In genomic region chr22:20319745-20320658, GRCh38 we compare ENCODE assay signal across 8 cellular contexts. TPM values are rescaled to one million over a fixed set of nuclear protein-coding genes. Genes with fewer than 3 reads are reported as not detected.
DNase-seq lines count a peak whose midpoint lies in the region; ATAC-seq and TF ChIP-seq lines count a peak whose summit lies in the region.

TSS of gene DGCR6L (minus strand) at chr22:20320060. CDS start at chr22:20319988, 72 bp downstream.

- H3K4me1 ChIP-seq in right cardiac atrium (ENCODE audit: control insufficient read depth, insufficient read depth, low read length) (no peaks in the 10 kb centered on the region), urinary bladder (ENCODE audit: insufficient read depth) (peaks cover 3% of the 10 kb centered on the region)

- intact Hi-C loops in right cardiac atrium (cut with DNase I): no loop called here

- H3K4me3 Mint-ChIP-seq in T-helper 2 cell treated with Interferon-gamma antibody and Interleukin-4, amounts not matched to agents 5 μg/mL and 100 μg/mL, for 36 hours: peak within 1 kb of the TSS; percentile 93

- H3K4me3 ChIP-seq in GM12865 (ENCODE audit: low read depth, low read length): peak within 1 kb of the TSS; percentile 83
- peak within 1 kb of the TSS; percentile 76 for H3K4me3 ChIP-seq in right cardiac atrium (ENCODE audit: low read length)
- H3K4me3 ChIP-seq in urinary bladder (ENCODE audit: low read depth, low read length): peak within 1 kb of the TSS; percentile 84

- no peaks in the 10 kb centered on the region for H3K27me3 ChIP-seq in right cardiac atrium (ENCODE audit: control insufficient read depth, insufficient read depth)

- H3K9me3 ChIP-seq in right cardiac atrium (ENCODE audit: control insufficient read depth, low read length): no peaks in the 10 kb centered on the region

- under 1% methylated on average over 98 of the region's 98 CpGs for WGBS in right cardiac atrium
- WGBS in urinary bladder: under 1% methylated on average over 98 of the region's 98 CpGs

- TF ChIP-seq CTCF in GM12865 (IDR thresholded peaks at IDR 0.05; ENCODE audit: insufficient read depth, low read depth, low read length, missing control alignments): no peak

- peak within 1 kb of the TSS; percentile 76 for H3K27ac Mint-ChIP-seq in T-helper 2 cell treated with Interferon-gamma antibody and Interleukin-4, amounts not matched to agents 5 μg/mL and 100 μg/mL, for 36 hours

- DNase-seq in GM12865 (ENCODE audit: low read depth) (peak; percentile 97), NCI-H1436 treated with DMSO at 0.1 percent for 48 hours (lab: John Stamatoyannopoulos, UW) (peak; percentile 34), anterior cingulate cortex (lab: John Stamatoyannopoulos, UW) (peak in 56 of 58 donors; percentile 44 to 95 (median 87)), right cardiac atrium (peak; percentile 97 to 99 (median 99)), pulmonary artery endothelial cell (ENCODE audit: low read depth, low spot score) (peak; percentile 81)
- peak; percentile 96 for DNase-seq in T-helper 2 cell treated with Interferon-gamma antibody and Interleukin-4, amounts not matched to agents 5 μg/mL and 100 μg/mL, for 36 hours (ENCODE audit: low spot score)

- H3K36me3 ChIP-seq in urinary bladder (ENCODE audit: insufficient read depth): no peaks in the 10 kb centered on the region

- H3K4me1 Mint-ChIP-seq in T-helper 2 cell treated with Interferon-gamma antibody and Interleukin-4, amounts not matched to agents 5 μg/mL and 100 μg/mL, for 36 hours (ENCODE audit: low read depth): peaks cover 48% of the 10 kb centered on the region

- H3K27ac ChIP-seq in right cardiac atrium (ENCODE audit: low read length) (peak within 1 kb of the TSS; percentile 49), urinary bladder (ENCODE audit: low read depth) (peak within 1 kb of the TSS; percentile 25)

- H3K9me3 Mint-ChIP-seq in T-helper 2 cell treated with Interferon-gamma antibody and Interleukin-4, amounts not matched to agents 5 μg/mL and 100 μg/mL, for 36 hours: no peaks in the 10 kb centered on the region

- peaks cover 11% of the 10 kb centered on the region for H3K36me3 Mint-ChIP-seq in T-helper 2 cell treated with Interferon-gamma antibody and Interleukin-4, amounts not matched to agents 5 μg/mL and 100 μg/mL, for 36 hours (ENCODE audit: low read depth)

- no peaks in the 10 kb centered on the region for H3K27me3 Mint-ChIP-seq in T-helper 2 cell treated with Interferon-gamma antibody and Interleukin-4, amounts not matched to agents 5 μg/mL and 100 μg/mL, for 36 hours (ENCODE audit: low read depth)

- peak; percentile 56 for ATAC-seq in HG02623 (IDR thresholded peaks at IDR 0.05; ENCODE audit: unreplicated experiment)
- peak; percentile 90 to 92 for ATAC-seq in right cardiac atrium

RNA-seq across cellular contexts. Expression of gene DGCR6L, which starts in this region (rescaled TPM):
- total RNA-seq in right cardiac atrium (10 to 100 TPM; 40.0 to 58.3 (median 49.2) TPM), pulmonary artery endothelial cell (40.2 and 43.1 TPM in 2 replicates), urinary bladder (22.8 TPM)
- polyA plus RNA-seq in right cardiac atrium (88.9 TPM), urinary bladder (80.7 TPM)

Comparison
In these comparisons a context has a peak if more than half of its experiments do, and no peak if none do; other contexts are left out.
1. Peak in every context shown above with its lines: DNase-seq, ATAC-seq, H3K4me3 ChIP-seq and H3K27ac ChIP-seq.
2. DNase-seq: peak in every context shown above with its lines; median percentile 99 in right cardiac atrium; 97 in GM12865; 96 in T-helper 2 cell treated with Interferon-gamma antibody and Interleukin-4, amounts not matched to agents 5 μg/mL and 100 μg/mL, for 36 hours; 87 in anterior cingulate cortex; 81 in pulmonary artery endothelial cell; 34 in NCI-H1436 treated with DMSO at 0.1 percent for 48 hours.